ENCODE assay signal across 20 cellular contexts in the genomic region with DNA sequence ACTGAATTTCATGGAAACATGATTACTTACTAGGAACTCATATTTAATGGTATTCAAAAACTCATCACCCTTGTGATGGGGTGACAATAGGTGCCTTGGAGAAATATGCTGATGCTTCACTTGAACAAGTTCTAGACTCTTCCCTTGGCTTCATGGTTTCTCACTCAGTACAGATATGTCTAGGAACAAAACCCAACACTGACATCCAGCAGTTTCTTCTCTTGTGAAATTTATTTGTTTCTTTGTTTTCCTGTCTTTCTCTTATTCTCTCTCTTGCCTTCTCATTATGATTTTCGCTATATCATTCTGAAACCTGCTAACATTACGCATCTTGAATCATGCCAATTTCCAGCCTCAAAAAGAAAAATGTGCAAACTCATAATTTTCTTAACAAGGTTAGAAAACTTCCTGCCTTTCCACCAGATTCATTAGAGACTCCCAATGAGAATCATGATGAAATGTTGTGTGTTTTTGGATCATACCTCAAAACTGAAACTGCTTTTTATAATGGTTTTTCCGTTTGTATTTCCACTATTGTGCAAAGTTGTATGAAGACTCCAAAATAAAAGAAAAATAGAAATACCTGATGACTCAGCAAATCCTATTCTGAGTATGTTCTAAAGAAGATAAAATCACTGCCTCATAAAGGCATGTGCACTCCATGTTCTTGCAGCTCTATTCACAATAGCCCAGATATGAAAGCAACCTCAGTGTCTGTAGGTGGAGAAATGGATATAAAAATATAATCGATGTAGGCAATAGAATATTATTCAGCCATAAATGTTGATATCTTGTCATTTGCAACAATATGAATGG.
"Had no signal": no experiment of that assay in that cellular context is flagged by ENCODE, and none has a peak within 500 bp of the region (broad histone marks: within the 10 kb centered on the region; RNA-seq: fewer than 3 reads in every experiment).

No MANE protein-coding gene starts in this region.

- H3K9me3 Mint-ChIP-seq: activated CD4-positive, alpha-beta T cell treated with anti-CD3 and anti-CD28 coated beads, Interleukin-2, amount 10 ng/mL, durations not matched to agents 7 days and 5 days; central memory CD8-positive, alpha-beta T cell had no signal

- H3K4me1 Mint-ChIP-seq: central memory CD8-positive, alpha-beta T cell; nephron; WTC11 had no signal

- H3K36me3 ChIP-seq: colonic mucosa, lower lobe of right lung, sigmoid colon, spleen, thoracic aorta, upper lobe of left lung had no signal

- H3K4me1 ChIP-seq: colonic mucosa, foreskin keratinocyte, lower lobe of right lung, parathyroid adenoma, sigmoid colon, spleen, upper lobe of left lung had no signal

- DNase-seq: activated CD4-positive, alpha-beta T cell treated with anti-CD3 and anti-CD28 coated beads, Interleukin-2, amount 10 ng/mL, durations not matched to agents 7 days and 5 days; activated CD8-positive, alpha-beta memory T cell treated with anti-CD3 and anti-CD28 coated beads for 24 hours; activated gamma-delta T cell treated with Interleukin-2 at 50 U/mL for 16 hours; aorta; colonic mucosa; foreskin keratinocyte; hippocampal formation; left colon; lower lobe of right lung; sigmoid colon; spleen; stimulated activated CD4-positive, alpha-beta T cell treated with anti-CD3 and anti-CD28 coated beads, Interleukin-4, amount 100 ng/mL, for 4 hours; stimulated activated naive B cell treated with anti-CD40 and anti-IgM and Interleukin-4, amounts not matched to agents 10 μg/mL and 1 μg/mL and 100 μg/mL, for 72 hours; SW 1271; upper lobe of left lung had no signal

- H3K27me3 Mint-ChIP-seq: stimulated activated naive B cell treated with anti-CD40 and anti-IgM and Interleukin-4, amounts not matched to agents 10 μg/mL and 1 μg/mL and 100 μg/mL, for 72 hours had no signal

- H3K4me3 ChIP-seq: colonic mucosa, lower lobe of right lung, sigmoid colon, spleen, thoracic aorta, upper lobe of left lung had no signal

- H3K36me3 Mint-ChIP-seq: stimulated activated naive B cell treated with anti-CD40 and anti-IgM and Interleukin-4, amounts not matched to agents 10 μg/mL and 1 μg/mL and 100 μg/mL, for 72 hours had no signal

- H3K9me3 ChIP-seq: colonic mucosa, lower lobe of right lung, sigmoid colon, spleen, thoracic aorta, upper lobe of left lung had no signal

- H3K27me3 ChIP-seq: colonic mucosa, foreskin keratinocyte, spleen, upper lobe of left lung had no signal

- H3K27ac Mint-ChIP-seq: activated CD4-positive, alpha-beta T cell treated with anti-CD3 and anti-CD28 coated beads, Interleukin-2, amount 10 ng/mL, durations not matched to agents 7 days and 5 days; nephron; stimulated activated naive B cell treated with anti-CD40 and anti-IgM and Interleukin-4, amounts not matched to agents 10 μg/mL and 1 μg/mL and 100 μg/mL, for 72 hours; WTC11 had no signal

- ATAC-seq: foreskin keratinocyte; left colon; lower lobe of right lung; stimulated activated naive B cell treated with anti-CD40 and anti-IgM and Interleukin-4, amounts not matched to agents 10 μg/mL and 1 μg/mL and 100 μg/mL, for 72 hours; WTC11 had no signal

- H3K4me3 Mint-ChIP-seq: activated CD4-positive, alpha-beta T cell treated with anti-CD3 and anti-CD28 coated beads, Interleukin-2, amount 10 ng/mL, durations not matched to agents 7 days and 5 days; central memory CD8-positive, alpha-beta T cell; nephron; stimulated activated naive B cell treated with anti-CD40 and anti-IgM and Interleukin-4, amounts not matched to agents 10 μg/mL and 1 μg/mL and 100 μg/mL, for 72 hours; WTC11 had no signal

- H3K27ac ChIP-seq: colonic mucosa, foreskin keratinocyte, lower lobe of right lung, parathyroid adenoma, sigmoid colon, spleen, thoracic aorta, upper lobe of left lung had no signal
